In the genomic region with DNA sequence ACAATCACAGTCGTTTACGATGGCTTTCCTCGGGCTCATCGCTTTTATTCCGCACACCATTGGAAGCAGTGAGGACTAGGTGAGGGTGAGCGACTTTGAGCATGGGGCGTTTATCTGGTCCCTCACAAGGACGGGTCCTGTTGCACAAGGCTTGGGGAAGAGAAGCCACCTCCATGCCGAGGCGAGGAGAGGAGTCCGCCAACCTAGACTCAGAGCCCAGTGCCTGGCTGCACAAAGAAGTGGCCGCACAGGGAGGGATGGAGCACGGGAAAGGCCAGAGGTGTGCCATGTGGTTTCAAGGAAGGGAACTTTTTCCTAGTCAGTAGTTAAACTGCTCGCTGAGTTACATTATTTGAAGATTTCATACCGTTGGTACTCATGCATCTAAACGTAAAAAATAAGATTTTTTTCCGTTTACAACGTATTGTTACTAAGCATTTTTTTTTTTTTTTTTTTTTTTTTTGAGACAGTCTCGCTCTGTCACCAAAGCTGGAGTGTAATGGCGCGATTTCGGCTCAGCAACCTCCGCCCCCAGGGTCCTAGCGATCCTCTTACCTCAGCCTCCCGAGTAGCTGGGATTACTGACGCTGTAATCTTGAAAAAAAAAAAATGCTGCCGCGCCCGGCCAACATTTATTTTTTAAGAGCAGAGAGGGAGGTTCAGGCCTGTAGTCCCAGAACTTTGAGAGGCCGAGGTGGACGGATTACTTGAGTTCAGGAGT, we compare ENCODE assay signal across 10 cellular contexts. TPM values are rescaled to one million over a fixed set of nuclear protein-coding genes. Genes with fewer than 3 reads are reported as not detected.
DNase-seq lines count a peak whose midpoint lies in the region; ATAC-seq and TF ChIP-seq lines count a peak whose summit lies in the region.
"Had no signal": no experiment of that assay in that cellular context is flagged by ENCODE, and none has a peak within 500 bp of the region (broad histone marks: within the 10 kb centered on the region; RNA-seq: fewer than 3 reads in every experiment).

No MANE protein-coding gene starts in this region.

- POLR2A ChIA-PET in IMR-90 (lab: Charles Lee; ENCODE audit: unreplicated experiment), result interaction anchor here (0.7 kb wide), 1 partner anchor 391 kb away, joined by 6 read pairs; no protein-coding TSS in a partner anchor

- ATAC-seq in IMR-90 (ENCODE audit: low read depth) (no peak), GM18873 (IDR thresholded peaks at IDR 0.05; ENCODE audit: low FRiP score, unreplicated experiment) (no peak), HG03039 (IDR thresholded peaks at IDR 0.05; ENCODE audit: unreplicated experiment) (no peak)
- ATAC-seq in effector memory CD8-positive, alpha-beta T cell (replicated peaks), result no peak

- in situ Hi-C loops in IMR-90 (cut with MboI; ENCODE audit: low sequenced_read_pairs), result no loop called here

- H3K4me1 Mint-ChIP-seq in effector memory CD8-positive, alpha-beta T cell (ENCODE audit: low read depth in 2 of 2), result peaks cover 11 to 14% of the 10 kb centered on the region in 2 donors

- no peak overlapping the region for H4K5ac ChIP-seq in IMR-90 (ENCODE audit: low read depth, low read length)

- H3K27ac Mint-ChIP-seq in effector memory CD8-positive, alpha-beta T cell, result no peak overlapping the region

- no peak overlapping the region for H3K56ac ChIP-seq in IMR-90 (ENCODE audit: extremely low read depth, insufficient read depth, low read length)

- no peak overlapping the region for H3K23ac ChIP-seq in IMR-90 (ENCODE audit: low read depth, low read length)
- H3K23ac ChIP-seq in neuronal stem cell (ENCODE audit: low read depth, low read length, poor library complexity), result no peak overlapping the region

- no TSS peak for BruUV-seq in IMR-90 (replicated peaks; lab: Mats Ljungman, UMichigan)

- H3K4me3 Mint-ChIP-seq in effector memory CD8-positive, alpha-beta T cell, result peak overlapping the region; percentile 77 to 87

- H3K4me3 ChIP-seq in IMR-90 (ENCODE audit: insufficient read depth, low read depth, low read length) (no peak overlapping the region), neuronal stem cell (ENCODE audit: low read length in 2 of 2) (peak overlapping the region; percentile 62 to 72)
- H3K4me3 ChIP-seq: body of pancreas had no signal

- intact Hi-C loops in IMR-90 (cut with micrococcal nuclease), result no loop called here

- H3K18ac ChIP-seq in IMR-90 (ENCODE audit: low read depth, low read length) (no peak overlapping the region), neuronal stem cell (ENCODE audit: low read length) (peak overlapping the region; percentile 86)

- dilution Hi-C loops in IMR-90 (cut with HindIII; ENCODE audit: low sequenced_read_pairs, unreplicated experiment), result no loop called here

- H3K36me3 ChIP-seq in IMR-90 (ENCODE audit: control insufficient read depth, insufficient read depth, low read length), result no peaks in the 10 kb centered on the region
- H3K36me3 ChIP-seq in neuronal stem cell (replicated peaks in 1 of 2; ENCODE audit: control insufficient read depth in 2 of 2, insufficient read depth in 2 of 2, low read length in 2 of 2), result no peaks in the 10 kb centered on the region

- H2AK9ac ChIP-seq in IMR-90 (replicated peaks; ENCODE audit: low read depth, low read length, poor library complexity), result no peak overlapping the region

- no peaks in the 10 kb centered on the region for H3K9me3 Mint-ChIP-seq in effector memory CD8-positive, alpha-beta T cell

- no peaks in the 10 kb centered on the region for H3K79me1 ChIP-seq in IMR-90 (ENCODE audit: low read depth in 1 of 2, low read length in 2 of 2)
- H3K79me1 ChIP-seq in neuronal stem cell (ENCODE audit: low read depth, low read length), result no peaks in the 10 kb centered on the region

- CTCF ChIA-PET in IMR-90 (lab: Yijun Ruan, JAX), result no interaction called here

- H2BK15ac ChIP-seq in IMR-90 (ENCODE audit: low read depth, low read length) (no peak overlapping the region), neuronal stem cell (ENCODE audit: low read length) (no peak overlapping the region)

- H2BK120ac ChIP-seq in IMR-90 (ENCODE audit: low read depth, low read length) (no peak overlapping the region), neuronal stem cell (ENCODE audit: low read depth, low read length) (peak overlapping the region; percentile 82)

- H3K27me3 ChIP-seq in IMR-90 (ENCODE audit: control insufficient read depth, insufficient read depth, low read length) (peaks cover 58% of the 10 kb centered on the region), neuronal stem cell (ENCODE audit: control insufficient read depth in 3 of 3, insufficient read depth in 3 of 3, low read depth in 1 of 3, low read length in 3 of 3) (no peaks in the 10 kb centered on the region)

- H3K9me3 ChIP-seq in IMR-90 (ENCODE audit: control insufficient read depth, insufficient read depth, low read length), result peaks cover 18% of the 10 kb centered on the region
- no peaks in the 10 kb centered on the region for H3K9me3 ChIP-seq in neuronal stem cell (replicated peaks in 1 of 2; ENCODE audit: control insufficient read depth in 2 of 2, insufficient read depth in 1 of 2, low read depth in 1 of 2, low read length in 2 of 2)
- H3K9me3 ChIP-seq: body of pancreas had no signal

- no peak overlapping the region for H3K4ac ChIP-seq in IMR-90 (ENCODE audit: low read depth, low read length)
- no peak overlapping the region for H3K4ac ChIP-seq in neuronal stem cell (ENCODE audit: low read length)

- DNase-seq in Daoy (ENCODE audit: low read depth), result peak; percentile 6
- DNase-seq in IMR-90, result no peak
- DNase-seq in effector memory CD8-positive, alpha-beta T cell, result no peak
- no peak for DNase-seq in neuronal stem cell (ENCODE audit: low spot score)
- DNase-seq in cerebellar cortex (ENCODE audit: low spot score), result no peak
- DNase-seq: NCI-H1048; stimulated activated CD4-positive, alpha-beta T cell treated with anti-CD3 and anti-CD28 coated beads, Interleukin-4, amount 100 ng/mL, for 4 hours had no signal

- H2BK5ac ChIP-seq in IMR-90 (ENCODE audit: low read depth, low read length, poor library complexity, severe bottlenecking), result no peak overlapping the region
- peak overlapping the region; percentile 59 for H2BK5ac ChIP-seq in neuronal stem cell (ENCODE audit: low read length)

- H3K36me3 Mint-ChIP-seq in effector memory CD8-positive, alpha-beta T cell (ENCODE audit: insufficient read depth), result no peaks in the 10 kb centered on the region

- H2AK5ac ChIP-seq in IMR-90 (ENCODE audit: low read depth, low read length) (no peak overlapping the region), neuronal stem cell (ENCODE audit: low read depth, low read length) (no peak overlapping the region)

- no peak overlapping the region for H2BK12ac ChIP-seq in neuronal stem cell (ENCODE audit: low read length)

- no peak for TF ChIP-seq RAD21 in IMR-90 (IDR thresholded peaks at IDR 0.05; ENCODE audit: low read length)

- H2AFZ ChIP-seq in IMR-90 (replicated peaks; ENCODE audit: low read length, poor library complexity) (peak overlapping the region; percentile 40), neuronal stem cell (ENCODE audit: low read length) (peak overlapping the region; percentile 85)

- WGBS in IMR-90 (ENCODE audit: extremely low coverage in 2 of 2, insufficient read length in 1 of 2), 2 experiments, result 28% methylated on average over 11 of the region's 31 CpGs; no CpG with 5 or more reads in 1 of the 2 experiments
- WGBS in neuronal stem cell (ENCODE audit: extremely low coverage in 2 of 2, insufficient read length in 2 of 2, insufficient replicate concordance in 1 of 2), 2 donors, result no CpG with 5 or more reads among the region's 31 CpGs

- H3K14ac ChIP-seq in IMR-90 (replicated peaks; ENCODE audit: low read depth, low read length), result no peak overlapping the region
- no peak overlapping the region for H3K14ac ChIP-seq in neuronal stem cell (ENCODE audit: low read length)

- H4K20me1 ChIP-seq in IMR-90 (ENCODE audit: insufficient read depth, low read length), result peaks cover 5% of the 10 kb centered on the region; the same call in 1 of the 2 replicates

- H3K9ac ChIP-seq in IMR-90 (ENCODE audit: low read depth, low read length) (no peak overlapping the region), neuronal stem cell (ENCODE audit: low read depth, low read length, poor library complexity) (peak overlapping the region; percentile 88)

- TF ChIP-seq CTCF in IMR-90 (conservative IDR thresholded peaks at IDR 0.05; ENCODE audit: low read depth, low read length), result no peak

- H4K91ac ChIP-seq in IMR-90 (ENCODE audit: insufficient read depth, low read depth, low read length), result no peak overlapping the region
- H4K91ac ChIP-seq in neuronal stem cell (ENCODE audit: low read depth, low read length, poor library complexity), result no peak overlapping the region

- H3K27ac ChIP-seq in IMR-90 (ENCODE audit: insufficient read depth, low read length) (no peak overlapping the region), neuronal stem cell (replicated peaks; ENCODE audit: low read length) (peak overlapping the region; percentile 80)
- H3K27ac ChIP-seq: body of pancreas had no signal

- H2BK20ac ChIP-seq in IMR-90 (ENCODE audit: low read depth, low read length), result no peak overlapping the region

- H3K4me1 ChIP-seq in IMR-90 (ENCODE audit: control insufficient read depth, insufficient read depth, low read length) (peaks cover 5% of the 10 kb centered on the region; the same call in 1 of the 2 replicates), neuronal stem cell (ENCODE audit: control insufficient read depth in 2 of 2, insufficient read depth in 1 of 2, low read depth in 1 of 2, low read length in 2 of 2) (peaks cover 3 to 5% of the 10 kb centered on the region in 2 donors)

- no peak for TF ChIP-seq POLR2A in IMR-90 (IDR thresholded peaks at IDR 0.05; ENCODE audit: low read depth, low read length)

- H3K9me1 ChIP-seq in IMR-90 (ENCODE audit: insufficient read depth, low read length), result no peaks in the 10 kb centered on the region

- peaks cover 58 to 84% of the 10 kb centered on the region in 2 donors for H3K27me3 Mint-ChIP-seq in effector memory CD8-positive, alpha-beta T cell

- no peak overlapping the region; the same call in 1 of the 2 replicates for H3K4me2 ChIP-seq in IMR-90 (ENCODE audit: low read depth, low read length)
- peak overlapping the region; percentile 52 for H3K4me2 ChIP-seq in neuronal stem cell (ENCODE audit: insufficient read depth, low read length, poor library complexity, severe bottlenecking)

- H4K8ac ChIP-seq in IMR-90 (ENCODE audit: low read depth in 2 of 2, low read length in 2 of 2) (no peak overlapping the region), neuronal stem cell (ENCODE audit: low read depth, low read length) (no peak overlapping the region)

TF ChIP-seq in IMR-90, 13 proteins besides CTCF, POLR2A, EP300 and RAD21 (continues in another document):
- TF ChIP-seq FOS (IDR thresholded peaks at IDR 0.05; ENCODE audit: low read depth, low read length) (no peak), MAFK (IDR thresholded peaks at IDR 0.05; ENCODE audit: low read depth, low read length) (no peak), SMC3 (IDR thresholded peaks at IDR 0.05; ENCODE audit: low read depth, low read length) (no peak), RFX5 (IDR thresholded peaks at IDR 0.05; ENCODE audit: low read depth, low read length) (no peak)

RNA-seq across cellular contexts. Expression of a gene that starts 0.9 kb away (rescaled TPM):
- 0.34 and 0.83 TPM in 2 replicates for total RNA-seq in Daoy (2014; rRNA removed; shearing (Covaris generic))
- total RNA-seq in IMR-90 (2012; rRNA removed), result not detected in 2 replicates
- polyA plus RNA-seq in IMR-90 (2012; rRNA removed), result not detected in 2 replicates
- polyA plus RNA-seq in IMR-90 (2012; cell fraction: cytosol; rRNA removed), result 0.03 TPM in 1 of 2 replicates, not detected in the other
- polyA plus RNA-seq in IMR-90 (2012; cell fraction: nucleus; rRNA removed; ENCODE audit: low replicate concordance), result not detected in 2 replicates
- 3.7 TPM for polyA plus RNA-seq in neuronal stem cell (2013, experiment 1 of 2)
- polyA plus RNA-seq in neuronal stem cell (2013, experiment 2 of 2), result 4.0 TPM
